ENCODE assay signal across 27 cellular contexts in genomic region chr17:40722146-40722720, GRCh38. TPM values are rescaled to one million over a fixed set of nuclear protein-coding genes. Genes with fewer than 3 reads are reported as not detected.
A peak's percentile ranks its signal among the peaks of the same experiment; 100 is the strongest.
DNase-seq lines count a peak whose midpoint lies in the region; ATAC-seq, FAIRE-seq and TF ChIP-seq lines count a peak whose summit lies in the region.
"Had no signal": no experiment of that assay in that cellular context is flagged by ENCODE, and none has a peak within 500 bp of the region (broad histone marks: within the 10 kb centered on the region; RNA-seq: fewer than 3 reads in every experiment).

No MANE protein-coding gene starts in this region.

- H3K4me2 ChIP-seq in A549, result peak overlapping the region; percentile 50

- H3K36me3 ChIP-seq in gastrocnemius medialis, result no peaks in the 10 kb centered on the region
- H3K36me3 ChIP-seq in testis (ENCODE audit: low read depth, missing control alignments), result no peaks in the 10 kb centered on the region
- no peaks in the 10 kb centered on the region for H3K36me3 ChIP-seq in WERI-Rb-1

- no peak overlapping the region for H3K27ac Mint-ChIP-seq in WTC11
- H3K27ac Mint-ChIP-seq: CD8-positive, alpha-beta memory T cell had no signal

- CTCF ChIA-PET in A549 (lab: Yijun Ruan, JAX), result interaction anchor here (1.2 to 3.4 kb wide), 5 partner anchors 11 to 827 kb away, joined by 3 to 15 read pairs (median 5); no protein-coding TSS in a partner anchor
- CTCF ChIA-PET in WTC11 (lab: Charles Lee), result interaction anchor here (1.2 kb wide), 1 partner anchor 162 kb away, joined by 3 read pairs; no protein-coding TSS in a partner anchor

- POLR2A ChIA-PET in A549 (lab: Yijun Ruan, JAX), result no interaction called here
- POLR2A ChIA-PET in WTC11 (lab: Charles Lee), result no interaction called here

- H3K27ac ChIP-seq in A549 (peak overlapping the region; percentile 27 to 74; a peak in 5 of 6 replicates), gastrocnemius medialis (no peak overlapping the region), testis (no peak overlapping the region), WERI-Rb-1 (no peak overlapping the region)
- H3K27ac ChIP-seq: BLaER1 treated with 17β-estradiol and CSF1 and Interleukin-3, amounts not matched to agents 10 nM and 100 nM; SK-N-MC had no signal

- H3K27me3 ChIP-seq in gastrocnemius medialis (no peaks in the 10 kb centered on the region), testis (no peaks in the 10 kb centered on the region), WERI-Rb-1 (ENCODE audit: insufficient read depth, low read depth, severe bottlenecking) (peaks cover 98% of the 10 kb centered on the region)
- H3K27me3 ChIP-seq: BLaER1 treated with 17β-estradiol and CSF1 and Interleukin-3, amounts not matched to agents 10 nM and 100 nM had no signal

- in situ Hi-C loops in gastrocnemius medialis (cut with MboI; ENCODE audit: low sequenced_read_pairs in 4 of 4), result no loop called here

- TF ChIP-seq POLR2A in A549 (IDR thresholded peaks at IDR 0.05; ENCODE audit: low read length), result no peak
- no peak for TF ChIP-seq POLR2A in gastrocnemius medialis (IDR thresholded peaks at IDR 0.05)
- TF ChIP-seq POLR2A in testis (IDR thresholded peaks at IDR 0.05), result no peak

- TF ChIP-seq RAD21 in A549 (conservative IDR thresholded peaks at IDR 0.05 in 1 of 2, IDR thresholded peaks at IDR 0.05 in 1 of 2), result no peak

- no peak overlapping the region for H3K4me3 Mint-ChIP-seq in WTC11
- H3K4me3 Mint-ChIP-seq: CD8-positive, alpha-beta memory T cell had no signal

- no peak overlapping the region for H3K4me3 ChIP-seq in A549
- H3K4me3 ChIP-seq in gastrocnemius medialis, result no peak overlapping the region
- no peak overlapping the region for H3K4me3 ChIP-seq in testis
- H3K4me3 ChIP-seq in WERI-Rb-1 (ENCODE audit: low read depth, low read length), result no peak overlapping the region
- H3K4me3 ChIP-seq: BLaER1 treated with 17β-estradiol and CSF1 and Interleukin-3, amounts not matched to agents 10 nM and 100 nM; SK-N-MC had no signal

- ATAC-seq in A549 (peak in 1 of 2 experiments; percentile 49; a peak in 1 of 6 replicates), gastrocnemius medialis (peak; percentile 39 to 52), GM19351 (IDR thresholded peaks at IDR 0.05; ENCODE audit: unreplicated experiment) (no peak), WTC11 (no peak)
- ATAC-seq: Panc1, Right ventricle myocardium inferior had no signal

- TF ChIP-seq CTCF in A549 (IDR thresholded peaks at IDR 0.05) (no peak), gastrocnemius medialis (IDR thresholded peaks at IDR 0.05 in 4 of 5, conservative IDR thresholded peaks at IDR 0.05 in 1 of 5) (no peak), WTC11 (IDR thresholded peaks at IDR 0.05) (no peak), testis (IDR thresholded peaks at IDR 0.05) (no peak), WERI-Rb-1 (IDR thresholded peaks at IDR 0.05; ENCODE audit: low read depth, low read length) (no peak)

- no peak for TF ChIP-seq EP300 in A549 (IDR thresholded peaks at IDR 0.05)

- H3K9me3 ChIP-seq in A549 (0 out of 3 replicates have a peak, but pooled peaks cover 2% of the 10 kb centered on the region), gastrocnemius medialis (no peaks in the 10 kb centered on the region), testis (no peaks in the 10 kb centered on the region), WERI-Rb-1 (ENCODE audit: severe bottlenecking) (peaks cover 3% of the 10 kb centered on the region)

- intact Hi-C loops in gastrocnemius medialis (cut with DNase I; ENCODE audit: low total_unique reads), result no loop called here
- intact Hi-C loops in testis (cut with DNase I; ENCODE audit: low total_unique reads), result no loop called here

- WGBS in A549 (ENCODE audit: missing lambda C conversion rate), result 15% methylated on average over 1 of the region's 1 CpG
- WGBS in testis, 2 donors, result 33 to 41% methylated on average over 1 of the region's 1 CpG

- no peaks in the 10 kb centered on the region for H3K4me1 Mint-ChIP-seq in WTC11
- H3K4me1 Mint-ChIP-seq: CD8-positive, alpha-beta memory T cell had no signal

- no peaks in the 10 kb centered on the region for H3K36me3 Mint-ChIP-seq in WTC11
- H3K36me3 Mint-ChIP-seq: CD8-positive, alpha-beta memory T cell had no signal

- peaks cover 17% of the 10 kb centered on the region for H3K4me1 ChIP-seq in A549
- no peaks in the 10 kb centered on the region for H3K4me1 ChIP-seq in gastrocnemius medialis
- no peaks in the 10 kb centered on the region for H3K4me1 ChIP-seq in testis

- no peak for DNase-seq in A549 (ENCODE audit: low read depth in 1 of 2, low spot score in 1 of 2)
- DNase-seq in RCC 7860 (ENCODE audit: low spot score), result peak; percentile 70
- DNase-seq in glomerular visceral epithelial cell (ENCODE audit: extremely low spot score), result peak; percentile 37
- DNase-seq in gastrocnemius medialis, result no peak
- no peak for DNase-seq in WTC11 (ENCODE audit: low spot score)
- DNase-seq in testis, result no peak
- no peak for DNase-seq in WERI-Rb-1
- DNase-seq: 8988T; CD8-positive, alpha-beta memory T cell; DND-41; GF-D8; IMR-90; Karpas-422; MM.1S; NCI-H1092 treated with DMSO at 0.1 percent for 48 hours; NCI-H1694; NCI-H2107; NCI-H2227 treated with DMSO at 0.1 percent for 48 hours; NCI-H524 treated with DMSO at 0.1 percent for 48 hours had no signal

- FAIRE-seq in A549 (lab: Jason Lieb, UNC) (peak; percentile 76), RCC 7860 (lab: Jason Lieb, UNC) (peak; percentile 99)
- FAIRE-seq: GM12891, GM18507 had no signal

- peaks cover 6% of the 10 kb centered on the region; the same call in 1 of the 2 replicates for H3K27me3 Mint-ChIP-seq in WTC11 (ENCODE audit: low read depth)

- H3K9me3 Mint-ChIP-seq in WTC11, result no peaks in the 10 kb centered on the region
- H3K9me3 Mint-ChIP-seq: CD8-positive, alpha-beta memory T cell had no signal

TF ChIP-seq in A549, 52 proteins besides CTCF, POLR2A, EP300 and RAD21:
- TF ChIP-seq, protein P1, sequence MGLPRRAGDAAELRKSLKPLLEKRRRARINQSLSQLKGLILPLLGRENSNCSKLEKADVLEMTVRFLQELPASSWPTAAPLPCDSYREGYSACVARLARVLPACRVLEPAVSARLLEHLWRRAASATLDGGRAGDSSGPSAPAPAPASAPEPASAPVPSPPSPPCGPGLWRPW (IDR thresholded peaks at IDR 0.05), result no peak
- TF ChIP-seq FOSL2 (IDR thresholded peaks at IDR 0.05), result no peak
- 0 out of 2 replicates have a peak, but pooled peaks have one; percentile 13 for TF ChIP-seq FOSL2 (CRISPR knock-in tag; IDR thresholded peaks at IDR 0.05)
- peak; percentile 51 for TF ChIP-seq MAFK (IDR thresholded peaks at IDR 0.05; ENCODE audit: partially characterized antibody)

TF ChIP-seq in WTC11, 78 proteins besides CTCF, POLR2A, EP300 and RAD21 (continues in another document):
- no peak for TF ChIP-seq ZNF416 (CRISPR knock-in tag; IDR thresholded peaks at IDR 0.05)
- TF ChIP-seq NR2C2 (CRISPR knock-in tag; IDR thresholded peaks at IDR 0.05), result no peak
- TF ChIP-seq CREM (CRISPR knock-in tag; IDR thresholded peaks at IDR 0.05), result no peak
- no peak for TF ChIP-seq IRF1 (CRISPR knock-in tag; IDR thresholded peaks at IDR 0.05)
- TF ChIP-seq SP1 (CRISPR knock-in tag; conservative IDR thresholded peaks at IDR 0.05), result no peak
- no peak for TF ChIP-seq JUN (CRISPR knock-in tag; IDR thresholded peaks at IDR 0.05)
- no peak for TF ChIP-seq ZNF219 (CRISPR knock-in tag; IDR thresholded peaks at IDR 0.05; ENCODE audit: borderline replicate concordance)

RNA-seq across cellular contexts. Expression of gene KRT24, which starts 18.7 kb away (rescaled TPM):
- polyA plus RNA-seq in A549 (2011; rRNA removed) (not detected in 2 replicates), A549 (2017; fragmentation: RNase III; extraction: RNeasy Plus Mini Kit Qiagen cat#74134 plus additional on column Dnase treatment) (not detected in 3 replicates), testis (ENCODE audit: insufficient read depth, low read depth, low replicate concordance) (not detected)
- not detected in 2 replicates for polyA plus RNA-seq in A549 (2012; cell fraction: cytosol; rRNA removed)
- not detected in 2 replicates for polyA plus RNA-seq in A549 (2012; cell fraction: nucleus; rRNA removed)
- polyA minus RNA-seq in A549 (2011; rRNA and poly(A)+ RNA removed), result not detected in 2 replicates
- total RNA-seq in gastrocnemius medialis (not detected), WTC11 (2021) (not detected in 3 replicates), testis (under 1 TPM in 1 of 2 donors, not detected in 1; 0.12 TPM)
- total RNA-seq: CD8-positive, alpha-beta memory T cell; H4; IMR-90; Right ventricle myocardium inferior had no signal
- polyA plus RNA-seq: CD8-positive, alpha-beta memory T cell; IMR-90 had no signal

RNA-seq across cellular contexts. Expression of gene KRT25, which starts 32.9 kb away (rescaled TPM):
- not detected in 2 replicates for polyA plus RNA-seq in A549 (2011; rRNA removed)
- polyA plus RNA-seq in A549 (2012; cell fraction: cytosol; rRNA removed), result not detected in 2 replicates
- not detected in 2 replicates for polyA plus RNA-seq in A549 (2012; cell fraction: nucleus; rRNA removed)
- not detected in 3 replicates for polyA plus RNA-seq in A549 (2017; fragmentation: RNase III; extraction: RNeasy Plus Mini Kit Qiagen cat#74134 plus additional on column Dnase treatment)
- not detected in 2 replicates for polyA minus RNA-seq in A549 (2011; rRNA and poly(A)+ RNA removed)
- not detected for total RNA-seq in gastrocnemius medialis
- not detected in 3 replicates for total RNA-seq in WTC11 (2021)
- total RNA-seq in testis, result 1 to 10 TPM; 1.2 to 1.3 TPM
- 1.6 TPM for polyA plus RNA-seq in testis (ENCODE audit: insufficient read depth, low read depth, low replicate concordance)
- total RNA-seq: CD8-positive, alpha-beta memory T cell; H4; IMR-90; Right ventricle myocardium inferior had no signal
- polyA plus RNA-seq: CD8-positive, alpha-beta memory T cell; IMR-90 had no signal

RNA-seq across cellular contexts. Expression of gene KRT26, which starts 49.8 kb away (rescaled TPM):
- polyA plus RNA-seq in A549 (2011; rRNA removed) (not detected in 2 replicates), A549 (2017; fragmentation: RNase III; extraction: RNeasy Plus Mini Kit Qiagen cat#74134 plus additional on column Dnase treatment) (not detected in 3 replicates), testis (ENCODE audit: insufficient read depth, low read depth, low replicate concordance) (0.30 TPM)
- polyA plus RNA-seq in A549 (2012; cell fraction: cytosol; rRNA removed), result not detected in 2 replicates
- not detected in 2 replicates for polyA plus RNA-seq in A549 (2012; cell fraction: nucleus; rRNA removed)
- not detected in 2 replicates for polyA minus RNA-seq in A549 (2011; rRNA and poly(A)+ RNA removed)
- total RNA-seq in gastrocnemius medialis (not detected), WTC11 (2021) (not detected in 3 replicates), testis (under 1 TPM; 0.62 to 0.79 TPM)
- total RNA-seq: CD8-positive, alpha-beta memory T cell; H4; IMR-90; Right ventricle myocardium inferior had no signal
- polyA plus RNA-seq: CD8-positive, alpha-beta memory T cell; IMR-90 had no signal

RNA-seq across cellular contexts. Expression of gene KRT222, which starts 57.3 kb away (rescaled TPM):
- polyA plus RNA-seq in A549 (2011; rRNA removed) (1.3 and 1.8 TPM in 2 replicates), A549 (2017; fragmentation: RNase III; extraction: RNeasy Plus Mini Kit Qiagen cat#74134 plus additional on column Dnase treatment) (0.97 to 1.8 TPM (median 1.8 TPM) in 3 replicates), testis (ENCODE audit: insufficient read depth, low read depth, low replicate concordance) (1.0 TPM)
- polyA plus RNA-seq in A549 (2012; cell fraction: cytosol; rRNA removed), result 0.29 and 0.38 TPM in 2 replicates
- 0.05 TPM in 1 of 2 replicates, not detected in the other for polyA plus RNA-seq in A549 (2012; cell fraction: nucleus; rRNA removed)
- 0.83 TPM in 1 of 2 replicates, not detected in the other for polyA minus RNA-seq in A549 (2011; rRNA and poly(A)+ RNA removed)
- total RNA-seq in gastrocnemius medialis (not detected), WTC11 (2021) (0.09 to 0.34 TPM (median 0.30 TPM) in 3 replicates), testis (1 to 10 TPM; 1.2 to 3.1 TPM)
- total RNA-seq: CD8-positive, alpha-beta memory T cell; IMR-90 had no signal
- polyA plus RNA-seq: CD8-positive, alpha-beta memory T cell; IMR-90 had no signal

Comparison
In these comparisons a context has a peak if more than half of its experiments do, and no peak if none do; other contexts are left out.
1. ATAC-seq: peak in gastrocnemius medialis (2 of 2); none in GM19351 (single experiment) and WTC11 (single experiment).
2. DNase-seq: peak in RCC 7860 (single experiment) and glomerular visceral epithelial cell (single experiment); none in A549 (0 of 2), gastrocnemius medialis (0 of 2), WTC11 (single experiment), testis (single experiment) and WERI-Rb-1 (single experiment).
3. H3K27ac ChIP-seq: peak in A549 (2 of 2); none in gastrocnemius medialis (0 of 4), testis (0 of 2) and WERI-Rb-1 (single experiment).